In the genomic region with DNA sequence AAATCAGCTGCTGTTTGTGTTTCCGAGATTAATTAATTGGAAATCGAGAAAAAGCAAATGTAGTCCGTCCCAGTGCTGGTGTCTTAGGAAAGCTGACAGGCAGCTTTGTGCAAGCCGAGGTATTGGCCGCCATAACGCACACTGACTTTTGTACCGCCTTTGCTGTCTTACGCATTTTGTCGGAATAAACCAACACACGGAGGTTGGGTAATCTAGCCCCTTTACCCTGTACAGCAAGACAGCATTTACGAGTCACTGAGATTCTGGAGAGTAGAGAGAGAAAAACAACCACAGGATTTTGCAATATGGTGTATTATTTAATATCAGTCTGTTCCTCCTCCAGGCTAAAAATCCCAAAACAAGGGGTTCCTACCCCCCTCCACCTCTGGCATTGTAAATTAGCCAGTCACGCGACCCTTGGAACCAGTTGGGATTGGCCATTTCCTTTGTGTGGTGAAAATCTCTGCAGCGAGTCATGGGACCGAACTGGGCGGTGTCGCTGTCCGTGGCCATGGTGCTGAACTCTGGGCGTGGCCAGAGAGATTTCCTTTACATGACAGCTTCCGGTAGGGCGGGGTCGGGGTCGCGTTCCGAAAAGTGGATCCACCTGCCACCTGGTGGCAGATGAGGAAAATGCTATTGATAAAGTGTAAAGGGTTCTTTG, we compare ENCODE assay signal across 8 cellular contexts. TPM values are rescaled to one million over a fixed set of nuclear protein-coding genes. Genes with fewer than 3 reads are reported as not detected.
DNase-seq lines count a peak whose midpoint lies in the region; ATAC-seq, FAIRE-seq and TF ChIP-seq lines count a peak whose summit lies in the region.

No MANE protein-coding gene starts in this region.

- POLR2A ChIA-PET in HCT116 (lab: Charles Lee), result interaction anchor here (1.4 to 1.8 kb wide), 4 partner anchors 23 to 171 kb away, joined by 4 to 10 read pairs (median 7); partner anchors contain the start of gene PCDHA13

- no peaks in the 10 kb centered on the region for H3K36me3 ChIP-seq in HCT116 (ENCODE audit: control insufficient read depth in 1 of 2, insufficient read depth in 2 of 2, low read length in 2 of 2)
- no peaks in the 10 kb centered on the region for H3K36me3 ChIP-seq in body of pancreas (replicated peaks in 1 of 2; ENCODE audit: insufficient read depth in 1 of 2, low read depth in 2 of 2)
- H3K36me3 ChIP-seq in iPS DF 6.9 (ENCODE audit: control insufficient read depth, insufficient read depth, low read length), result no peaks in the 10 kb centered on the region

- TF ChIP-seq RAD21 in HCT116 (IDR thresholded peaks at IDR 0.05; ENCODE audit: low read depth), result peak; percentile 98

- H4K20me1 ChIP-seq in HCT116 (ENCODE audit: insufficient read depth), result no peaks in the 10 kb centered on the region

- CTCF ChIA-PET in HCT116 (lab: Charles Lee), result interaction anchor here (0.8 to 2.3 kb wide), 16 partner anchors 37 to 255 kb away, joined by 3 to 50 read pairs (median 5); partner anchors contain the start of genes PCDHA1, PCDHA10, PCDHA11 and PCDHA4

- H3K4me3 ChIP-seq in HCT116 (replicated peaks in 1 of 2; ENCODE audit: low read depth in 1 of 2, low read length in 2 of 2), result peak overlapping the region; percentile 55 to 56
- H3K4me3 ChIP-seq in body of pancreas, result peak overlapping the region; percentile 2 to 19
- H3K4me3 ChIP-seq in iPS DF 6.9 (ENCODE audit: low read length), result peak overlapping the region; percentile 70; the same call in 1 of the 2 replicates
- peak overlapping the region; percentile 39 for H3K4me3 ChIP-seq in retinal pigment epithelial cell (ENCODE audit: low read length)

- TF ChIP-seq POLR2A in HCT116 (IDR thresholded peaks at IDR 0.05; ENCODE audit: borderline replicate concordance, extremely low read depth, insufficient read depth, insufficient read length), result no peak
- peak; percentile 87 to 99 (median 98) for TF ChIP-seq POLR2A in body of pancreas (IDR thresholded peaks at IDR 0.05)

- peak; percentile 36 for DNase-seq in D721Med (ENCODE audit: insufficient read length, low spot score)
- DNase-seq in HCT116 (ENCODE audit: low read depth, low spot score), result peak; percentile 93
- DNase-seq in NCI-H187 treated with DMSO at 0.1 percent for 48 hours (lab: John Stamatoyannopoulos, UW), result peak; percentile 90
- DNase-seq in T-helper 22 cell (ENCODE audit: low read depth), result peak; percentile 36
- DNase-seq in body of pancreas, result peak; percentile 98 to 99 (median 98)
- peak; percentile 99 for DNase-seq in iPS DF 6.9 (ENCODE audit: low read depth, low spot score)
- peak; percentile 63 for DNase-seq in retinal pigment epithelial cell (ENCODE audit: low read depth)

- H3K27ac ChIP-seq in HCT116 (ENCODE audit: low read depth, low read length), result peak overlapping the region; percentile 8; the same call in 1 of the 2 replicates
- peak overlapping the region; percentile 73 to 92 (median 90) for H3K27ac ChIP-seq in body of pancreas
- H3K27ac ChIP-seq in iPS DF 6.9 (ENCODE audit: low read length), result no peak overlapping the region

- WGBS in body of pancreas, 2 donors, result 3 to 5% methylated on average over 25 of the region's 25 CpGs
- WGBS in iPS DF 6.9 (ENCODE audit: insufficient coverage, insufficient read length), result no CpG with 5 or more reads among the region's 25 CpGs

- peak overlapping the region; percentile 70 for H3K4me2 ChIP-seq in HCT116 (ENCODE audit: low read length)

- H3K4me1 ChIP-seq in HCT116 (ENCODE audit: control insufficient read depth in 1 of 2, insufficient read depth in 2 of 2, low read length in 2 of 2) (peaks cover 2 to 10% of the 10 kb centered on the region in 2 experiments; a peak in 2 of 4 replicates), body of pancreas (peaks cover 8% of the 10 kb centered on the region), iPS DF 6.9 (ENCODE audit: control insufficient read depth, insufficient read depth, low read length) (no peaks in the 10 kb centered on the region; the same call in 1 of the 2 replicates)

- no peaks in the 10 kb centered on the region for H3K9me2 ChIP-seq in HCT116 (ENCODE audit: insufficient read depth)

- TF ChIP-seq CTCF in D721Med (IDR thresholded peaks at IDR 0.05; ENCODE audit: insufficient read depth, missing control alignments) (peak; percentile 84), HCT116 (IDR thresholded peaks at IDR 0.05 in 2 of 3, conservative IDR thresholded peaks at IDR 0.05 in 1 of 3; ENCODE audit: borderline replicate concordance in 1 of 3, insufficient read depth in 1 of 3, low read depth in 2 of 3, low read length in 2 of 3) (peak; percentile 67 to 94 (median 81)), body of pancreas (IDR thresholded peaks at IDR 0.05) (peak; percentile 59 to 96 (median 87)), retinal pigment epithelial cell (conservative IDR thresholded peaks at IDR 0.05; ENCODE audit: low read depth, low read length) (peak; percentile 67)

- no peaks in the 10 kb centered on the region for H3K79me2 ChIP-seq in HCT116 (ENCODE audit: insufficient read depth, low read length)

- RAD21 ChIA-PET in HCT116 (lab: Charles Lee; ENCODE audit: low non-redundant PET in 1 of 2, low total read pairs in 2 of 2, uncharacterized antibody in 2 of 2, unreplicated experiment in 2 of 2), result interaction anchor here (1.0 to 2.4 kb wide), 7 partner anchors 24 to 172 kb away, joined by 3 to 24 read pairs (median 4); partner anchors contain the start of genes PCDHAC1 (in 2 of the 2), PCDHA11 (in 1 of the 2) and PCDHA13 (in 1 of the 2)

- H2AFZ ChIP-seq in HCT116 (ENCODE audit: low read depth, low read length, poor library complexity, severe bottlenecking), result peak overlapping the region; percentile 86

- H3K9me3 ChIP-seq in HCT116 (ENCODE audit: control insufficient read depth in 1 of 2, insufficient read depth in 1 of 2, low read depth in 1 of 2, low read length in 2 of 2) (no peaks in the 10 kb centered on the region), body of pancreas (no peaks in the 10 kb centered on the region), iPS DF 6.9 (ENCODE audit: control insufficient read depth, insufficient read depth, low read length) (no peaks in the 10 kb centered on the region)

- intact Hi-C loops in HCT116 (cut with micrococcal nuclease), result loop anchor here (1.0 to 2.0 kb wide), 7 partner anchors 36 to 314 kb away; partner anchors contain the start of genes PCDHA10, PCDHA11, PCDHA13 and PCDHA8
- intact Hi-C loops in body of pancreas (cut with DNase I), result no loop called here

- peak; percentile 92 for FAIRE-seq in D721Med (lab: Jason Lieb, UNC)

- no TSS peak for BruUV-seq in HCT116 (replicated peaks; lab: Mats Ljungman, UMichigan)

- H3K9ac ChIP-seq in HCT116 (ENCODE audit: low read length), result peak overlapping the region; percentile 45

- ATAC-seq in HCT116, result peak; percentile 84
- ATAC-seq in body of pancreas, result peak; percentile 96
- no peak for ATAC-seq in HG02623 (IDR thresholded peaks at IDR 0.05; ENCODE audit: unreplicated experiment)

- no peaks in the 10 kb centered on the region for H3K27me3 ChIP-seq in HCT116 (ENCODE audit: insufficient read depth, low read length)
- no peaks in the 10 kb centered on the region for H3K27me3 ChIP-seq in body of pancreas
- no peaks in the 10 kb centered on the region for H3K27me3 ChIP-seq in iPS DF 6.9 (ENCODE audit: control insufficient read depth, insufficient read depth, low read length)

TF ChIP-seq in HCT116, 20 proteins besides CTCF, POLR2A, EP300 and RAD21 (continues in another document):
- TF ChIP-seq ZNF274 (IDR thresholded peaks at IDR 0.05; ENCODE audit: low read depth, low read length) (no peak), TCF7L2 (IDR thresholded peaks at IDR 0.05; ENCODE audit: borderline replicate concordance, extremely low read depth, insufficient read depth, insufficient read length) (no peak), YY1 (IDR thresholded peaks at IDR 0.05; ENCODE audit: extremely low read depth, insufficient replicate concordance, low read depth, low read length) (peak; percentile 91), ELF1 (IDR thresholded peaks at IDR 0.05; ENCODE audit: borderline replicate concordance, low read depth) (no peak; the same call in 1 of the 2 replicates), CBX3 (IDR thresholded peaks at IDR 0.05; ENCODE audit: low read depth) (peak; percentile 95), POLR2AphosphoS5 (IDR thresholded peaks at IDR 0.05; ENCODE audit: low read depth, low read length) (peak; percentile 78), EGR1 (IDR thresholded peaks at IDR 0.05; ENCODE audit: low read depth) (no peak), JUND (IDR thresholded peaks at IDR 0.05) (no peak; the same call in 1 of the 2 replicates), FOSL1 (IDR thresholded peaks at IDR 0.05; ENCODE audit: low read depth) (no peak), EZH2 (IDR thresholded peaks at IDR 0.05) (no peak)
- TF ChIP-seq, protein P1, sequence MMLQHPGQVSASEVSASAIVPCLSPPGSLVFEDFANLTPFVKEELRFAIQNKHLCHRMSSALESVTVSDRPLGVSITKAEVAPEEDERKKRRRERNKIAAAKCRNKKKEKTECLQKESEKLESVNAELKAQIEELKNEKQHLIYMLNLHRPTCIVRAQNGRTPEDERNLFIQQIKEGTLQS (IDR thresholded peaks at IDR 0.05), result no peak
- TF ChIP-seq, protein P2, sequence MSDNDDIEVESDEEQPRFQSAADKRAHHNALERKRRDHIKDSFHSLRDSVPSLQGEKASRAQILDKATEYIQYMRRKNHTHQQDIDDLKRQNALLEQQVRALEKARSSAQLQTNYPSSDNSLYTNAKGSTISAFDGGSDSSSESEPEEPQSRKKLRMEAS (IDR thresholded peaks at IDR 0.05), result no peak
- TF ChIP-seq, protein P3, sequence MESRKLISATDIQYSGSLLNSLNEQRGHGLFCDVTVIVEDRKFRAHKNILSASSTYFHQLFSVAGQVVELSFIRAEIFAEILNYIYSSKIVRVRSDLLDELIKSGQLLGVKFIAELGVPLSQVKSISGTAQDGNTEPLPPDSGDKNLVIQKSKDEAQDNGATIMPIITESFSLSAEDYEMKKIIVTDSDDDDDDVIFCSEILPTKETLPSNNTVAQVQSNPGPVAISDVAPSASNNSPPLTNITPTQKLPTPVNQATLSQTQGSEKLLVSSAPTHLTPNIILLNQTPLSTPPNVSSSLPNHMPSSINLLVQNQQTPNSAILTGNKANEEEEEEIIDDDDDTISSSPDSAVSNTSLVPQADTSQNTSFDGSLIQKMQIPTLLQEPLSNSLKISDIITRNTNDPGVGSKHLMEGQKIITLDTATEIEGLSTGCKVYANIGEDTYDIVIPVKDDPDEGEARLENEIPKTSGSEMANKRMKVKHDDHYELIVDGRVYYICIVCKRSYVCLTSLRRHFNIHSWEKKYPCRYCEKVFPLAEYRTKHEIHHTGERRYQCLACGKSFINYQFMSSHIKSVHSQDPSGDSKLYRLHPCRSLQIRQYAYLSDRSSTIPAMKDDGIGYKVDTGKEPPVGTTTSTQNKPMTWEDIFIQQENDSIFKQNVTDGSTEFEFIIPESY (IDR thresholded peaks at IDR 0.05; ENCODE audit: extremely low read depth, insufficient replicate concordance, low read length), result no peak

RNA-seq across cellular contexts. Expression of gene PCDHB1, which starts 10.3 kb away (rescaled TPM):
- total RNA-seq in HCT116 (2021; ENCODE audit: unreplicated experiment), result not detected
- not detected in 2 replicates for polyA plus RNA-seq in HCT116 (2012)
- under 1 TPM; 0.26 to 0.66 TPM for total RNA-seq in body of pancreas

RNA-seq across cellular contexts. Expression of gene PCDHB2, which starts 53.5 kb away (rescaled TPM):
- total RNA-seq in HCT116 (2021; ENCODE audit: unreplicated experiment) (not detected), body of pancreas (1 to 10 TPM; 1.8 to 2.0 TPM)
- 0.02 TPM in 1 of 2 replicates, not detected in the other for polyA plus RNA-seq in HCT116 (2012)

RNA-seq across cellular contexts. Expression of gene PCDHB3, which starts 59.4 kb away (rescaled TPM):
- total RNA-seq in HCT116 (2021; ENCODE audit: unreplicated experiment), result 0.10 TPM
- 0.01 TPM in 1 of 2 replicates, not detected in the other for polyA plus RNA-seq in HCT116 (2012)
- 1 to 10 TPM; 1.3 to 1.8 TPM for total RNA-seq in body of pancreas

Comparison
In these comparisons a context has a peak if more than half of its experiments do, and no peak if none do; other contexts are left out.
1. DNase-seq: peak in every context shown above with its lines; median percentile 99 in iPS DF 6.9; 98 in body of pancreas; 93 in HCT116; 90 in NCI-H187 treated with DMSO at 0.1 percent for 48 hours; 63 in retinal pigment epithelial cell; 36 in D721Med; 36 in T-helper 22 cell.
2. H3K4me3 ChIP-seq: peak in every context shown above with its lines; median percentile 70 in iPS DF 6.9; 56 in HCT116; 39 in retinal pigment epithelial cell; 10 in body of pancreas.